8 cellular contexts compared by ENCODE assay signal in the genomic region with DNA sequence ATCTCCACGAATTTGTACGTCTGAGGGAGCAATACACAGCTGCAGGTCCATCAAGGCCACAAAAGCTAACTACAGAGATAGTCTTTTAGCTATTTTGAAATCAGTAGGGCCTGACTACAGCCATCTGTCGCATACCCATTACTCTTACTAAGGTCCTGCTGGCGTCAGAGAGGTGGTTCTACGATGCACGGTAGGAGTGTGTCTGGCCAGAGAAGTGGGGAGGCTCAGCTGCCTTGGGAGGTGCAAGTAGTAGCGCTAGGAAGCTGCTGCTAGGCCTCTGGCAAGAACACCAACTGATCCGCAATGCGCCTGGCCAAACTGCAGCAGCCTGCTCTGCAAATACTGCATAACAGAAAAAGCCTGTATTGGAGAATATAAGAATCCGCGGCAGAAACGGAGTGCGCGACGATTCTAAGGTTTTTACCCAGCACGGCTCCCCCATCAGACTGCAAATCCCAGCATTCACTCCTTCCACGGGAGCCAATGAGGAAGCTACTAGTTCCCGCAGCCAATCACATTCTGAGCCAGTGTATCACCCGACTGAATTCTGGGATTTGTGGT. TPM values are rescaled to one million over a fixed set of nuclear protein-coding genes. Genes with fewer than 3 reads are reported as not detected.
DNase-seq lines count a peak whose midpoint lies in the region; ATAC-seq, FAIRE-seq and TF ChIP-seq lines count a peak whose summit lies in the region.

No MANE protein-coding gene starts in this region.

- in situ Hi-C loops in brain microvascular endothelial cell (cut with HindIII; ENCODE audit: low pct_ligation_motif_present, low sequenced_read_pairs): no loop called here

- no peak for TF ChIP-seq CTCF in brain microvascular endothelial cell (IDR thresholded peaks at IDR 0.05; ENCODE audit: low read depth, low read length, missing control alignments)

- H3K36me3 ChIP-seq in brain microvascular endothelial cell (replicated peaks) (no peaks in the 10 kb centered on the region), iPS-18a (ENCODE audit: control insufficient read depth, low read depth, low read length) (no peaks in the 10 kb centered on the region), skeletal muscle satellite cell (ENCODE audit: insufficient read depth, low read length) (no peaks in the 10 kb centered on the region)

- peak overlapping the region; percentile 98 for H3K27ac ChIP-seq in brain microvascular endothelial cell
- peak overlapping the region; percentile 80 for H3K27ac ChIP-seq in iPS-18a (ENCODE audit: low read length)

- ATAC-seq in HG02870 (IDR thresholded peaks at IDR 0.05; ENCODE audit: unreplicated experiment): peak; percentile 80

- DNase-seq in NCI-H1417 (lab: John Stamatoyannopoulos, UW) (peak; percentile 99 to 100 (median 99)), NCI-H1417 treated with DMSO at 0.1 percent for 48 hours (lab: John Stamatoyannopoulos, UW) (no peak), NCI-H1930 (lab: John Stamatoyannopoulos, UW) (peak; percentile 95 to 96), brain microvascular endothelial cell (peak; percentile 99)

- H3K4me1 ChIP-seq in iPS-18a (ENCODE audit: control insufficient read depth, low read depth, low read length): peaks cover 11% of the 10 kb centered on the region
- H3K4me1 ChIP-seq in skeletal muscle satellite cell (ENCODE audit: control insufficient read depth, insufficient read depth, low read length): peaks cover 20% of the 10 kb centered on the region

- H3K9me3 ChIP-seq in iPS-18a (ENCODE audit: control insufficient read depth, low read depth, low read length) (no peaks in the 10 kb centered on the region), skeletal muscle satellite cell (replicated peaks; ENCODE audit: low read length) (no peaks in the 10 kb centered on the region)

- peak overlapping the region; percentile 90 for H3K4me3 ChIP-seq in brain microvascular endothelial cell (ENCODE audit: low read depth, low read length)
- peak overlapping the region; percentile 73 for H3K4me3 ChIP-seq in iPS-18a (ENCODE audit: low read length)
- H3K4me3 ChIP-seq in skeletal muscle satellite cell (ENCODE audit: low read length): peak overlapping the region; percentile 88

- peak overlapping the region; percentile 90 for H3K9ac ChIP-seq in iPS-18a (ENCODE audit: low read length)
- H3K9ac ChIP-seq in skeletal muscle satellite cell (ENCODE audit: low read depth, low read length): peak overlapping the region; percentile 95

- H3K27me3 ChIP-seq in brain microvascular endothelial cell (replicated peaks): no peaks in the 10 kb centered on the region
- H3K27me3 ChIP-seq in iPS-18a (ENCODE audit: control insufficient read depth, insufficient read depth, low read length): no peaks in the 10 kb centered on the region
- no peaks in the 10 kb centered on the region for H3K27me3 ChIP-seq in skeletal muscle satellite cell (ENCODE audit: control insufficient read depth, insufficient read depth, low read length)

- FAIRE-seq in TTC549 (lab: Jason Lieb, UNC): peak; percentile 94

- H3K4me2 ChIP-seq in skeletal muscle satellite cell (ENCODE audit: low read length): peak overlapping the region; percentile 94

RNA-seq across cellular contexts. Expression of gene CAND1, which starts 0.7 kb away (rescaled TPM):
- total RNA-seq in skeletal muscle satellite cell (2012; rRNA removed): 72.5 and 74.8 TPM in 2 replicates
